19 cellular contexts compared by ENCODE assay signal in genomic region chr20:31551581-31552081, GRCh38. TPM values are rescaled to one million over a fixed set of nuclear protein-coding genes. Genes with fewer than 3 reads are reported as not detected.
A peak's percentile ranks its signal among the peaks of the same experiment; 100 is the strongest.
DNase-seq lines count a peak whose midpoint lies in the region; ATAC-seq, FAIRE-seq and TF ChIP-seq lines count a peak whose summit lies in the region.
"Had no signal": no experiment of that assay in that cellular context is flagged by ENCODE, and none has a peak within 500 bp of the region (broad histone marks: within the 10 kb centered on the region; RNA-seq: fewer than 3 reads in every experiment).

No MANE protein-coding gene starts in this region.

- peaks cover 15% of the 10 kb centered on the region for H3K79me2 ChIP-seq in HepG2 (ENCODE audit: insufficient read depth, low read length)
- peaks cover 19% of the 10 kb centered on the region for H3K79me2 ChIP-seq in Karpas-422 (ENCODE audit: low read length)

- H4K20me1 ChIP-seq in HepG2 (ENCODE audit: insufficient read depth, low read length), result no peaks in the 10 kb centered on the region
- no peaks in the 10 kb centered on the region for H4K20me1 ChIP-seq in Karpas-422 (ENCODE audit: insufficient read depth, low read depth, low read length)

- TF ChIP-seq EP300 in HepG2 (IDR thresholded peaks at IDR 0.05; ENCODE audit: low read depth in 2 of 2, low read length in 2 of 2) (no peak), HepG2 (CRISPR knock-in tag; IDR thresholded peaks at IDR 0.05; ENCODE audit: borderline replicate concordance) (no peak), sigmoid colon (IDR thresholded peaks at IDR 0.05) (no peak)

- CTCF ChIA-PET in HepG2 (lab: Yijun Ruan, JAX; ENCODE audit: low intra/inter-chr PET ratio, low total read pairs), result no interaction called here

- H3K9ac ChIP-seq in HepG2 (ENCODE audit: insufficient read depth, low read depth, low read length) (no peak overlapping the region), Karpas-422 (ENCODE audit: low read length) (no peak overlapping the region)

- H3K4me1 ChIP-seq in HepG2 (ENCODE audit: insufficient read depth, low read length) (peaks cover 24% of the 10 kb centered on the region), thyroid gland (peaks cover 47 to 48% of the 10 kb centered on the region in 2 donors), Karpas-422 (ENCODE audit: low read length) (peaks cover 7% of the 10 kb centered on the region), sigmoid colon (peaks cover 0 to 16% (median 10%) of the 10 kb centered on the region in 4 donors)
- H3K4me1 ChIP-seq: A549 had no signal

- H3K4me2 ChIP-seq in HepG2 (ENCODE audit: low read depth, low read length) (no peak overlapping the region), Karpas-422 (ENCODE audit: low read depth, low read length, poor library complexity, severe bottlenecking) (no peak overlapping the region)
- H3K4me2 ChIP-seq: A549 had no signal

- peaks cover 50% of the 10 kb centered on the region for H3K36me3 Mint-ChIP-seq in activated naive CD8-positive, alpha-beta T cell treated with anti-CD3 and anti-CD28 coated beads, Interleukin-2, amount 50 U/mL, for 24 hours (ENCODE audit: low read depth)
- H3K36me3 Mint-ChIP-seq in activated naive CD8-positive, alpha-beta T cell treated with anti-CD3 and anti-CD28 coated beads for 36 hours, result peaks cover 42% of the 10 kb centered on the region

- no peak for DNase-seq in activated naive CD8-positive, alpha-beta T cell treated with anti-CD3 and anti-CD28 coated beads, Interleukin-2, amount 50 U/mL, for 24 hours
- DNase-seq in activated naive CD8-positive, alpha-beta T cell treated with anti-CD3 and anti-CD28 coated beads for 36 hours, result no peak
- DNase-seq in brain microvascular endothelial cell, result no peak
- no peak for DNase-seq in HepG2 (ENCODE audit: low spot score)
- peak; percentile 83 to 90 for DNase-seq in thyroid gland
- DNase-seq in Karpas-422, result no peak
- no peak for DNase-seq in head of caudate nucleus
- DNase-seq in sigmoid colon, result no peak
- DNase-seq: CD4-positive, CD25-positive, alpha-beta regulatory T cell; dermis blood vessel endothelial cell; EL; esophagus squamous epithelium; NCI-H1092 treated with DMSO at 0.1 percent for 48 hours; NCI-H748 treated with DMSO at 0.1 percent for 48 hours; stimulated activated CD4-positive, alpha-beta T cell treated with anti-CD3 and anti-CD28 coated beads, Interleukin-4, amount 100 ng/mL, for 24 hours had no signal

- H3K9me3 Mint-ChIP-seq in activated naive CD8-positive, alpha-beta T cell treated with anti-CD3 and anti-CD28 coated beads, Interleukin-2, amount 50 U/mL, for 24 hours, result no peaks in the 10 kb centered on the region
- H3K9me3 Mint-ChIP-seq in activated naive CD8-positive, alpha-beta T cell treated with anti-CD3 and anti-CD28 coated beads for 36 hours, result no peaks in the 10 kb centered on the region
- H3K9me3 Mint-ChIP-seq: activated T-helper 2 cell treated with anti-CD3 and anti-CD28 coated beads, Interferon-gamma antibody, Interleukin-2, Interleukin-4, amounts not matched to agents 10 μg/mL and 5 μg/mL and 100 μg/mL, durations not matched to agents 14 hours and 24 hours and 36 hours; CD4-positive, CD25-positive, alpha-beta regulatory T cell had no signal

- WGBS in HepG2 (ENCODE audit: low lambda C conversion rate), result 94% methylated on average over 11 of the region's 11 CpGs
- 36 to 56% methylated on average over 11 of the region's 11 CpGs for WGBS in thyroid gland, 2 donors
- 90 to 91% methylated on average over 11 of the region's 11 CpGs for WGBS in sigmoid colon, 2 donors

- no peak overlapping the region for H3K4me3 Mint-ChIP-seq in activated naive CD8-positive, alpha-beta T cell treated with anti-CD3 and anti-CD28 coated beads, Interleukin-2, amount 50 U/mL, for 24 hours
- H3K4me3 Mint-ChIP-seq in activated naive CD8-positive, alpha-beta T cell treated with anti-CD3 and anti-CD28 coated beads for 36 hours, result no peak overlapping the region

- H3K27ac ChIP-seq in brain microvascular endothelial cell (peak overlapping the region; percentile 13), HepG2 (ENCODE audit: extremely low read length, insufficient read depth, low read length) (no peak overlapping the region), thyroid gland (peak overlapping the region; percentile 87 to 90 (median 89)), Karpas-422 (ENCODE audit: low read length) (no peak overlapping the region), sigmoid colon (no peak overlapping the region)
- H3K27ac ChIP-seq: A549, ovary had no signal

- no TSS peak for BruUV-seq in HepG2 (replicated peaks; lab: Mats Ljungman, UMichigan)

- no peaks in the 10 kb centered on the region for H3K9me2 ChIP-seq in Karpas-422 (replicated peaks; ENCODE audit: insufficient read depth, low read length)

- TF ChIP-seq CTCF in brain microvascular endothelial cell (IDR thresholded peaks at IDR 0.05; ENCODE audit: low read depth, low read length, missing control alignments) (no peak), HepG2 (CRISPR knock-in tag; IDR thresholded peaks at IDR 0.05) (no peak), thyroid gland (IDR thresholded peaks at IDR 0.05) (no peak), sigmoid colon (IDR thresholded peaks at IDR 0.05) (no peak)

- peaks cover 22% of the 10 kb centered on the region for H3K4me1 Mint-ChIP-seq in activated naive CD8-positive, alpha-beta T cell treated with anti-CD3 and anti-CD28 coated beads, Interleukin-2, amount 50 U/mL, for 24 hours
- peaks cover 8% of the 10 kb centered on the region for H3K4me1 Mint-ChIP-seq in activated naive CD8-positive, alpha-beta T cell treated with anti-CD3 and anti-CD28 coated beads for 36 hours

- H3K9me3 ChIP-seq in HepG2 (ENCODE audit: low read length), result no peaks in the 10 kb centered on the region
- H3K9me3 ChIP-seq in thyroid gland, result no peaks in the 10 kb centered on the region
- H3K9me3 ChIP-seq in Karpas-422 (ENCODE audit: low read length), result no peaks in the 10 kb centered on the region
- H3K9me3 ChIP-seq in sigmoid colon, result no peaks in the 10 kb centered on the region
- H3K9me3 ChIP-seq: A549, esophagus squamous epithelium, ovary had no signal

- in situ Hi-C loops in brain microvascular endothelial cell (cut with HindIII; ENCODE audit: low pct_ligation_motif_present, low sequenced_read_pairs), result no loop called here
- in situ Hi-C loops in HepG2 (cut with HindIII; ENCODE audit: extremely low pct_ligation_motif_present, low pct_unique_long_range_greater_than_20kb), result no loop called here

- H2AFZ ChIP-seq in HepG2 (ENCODE audit: low read length) (no peak overlapping the region), Karpas-422 (ENCODE audit: low read length) (no peak overlapping the region)

- TF ChIP-seq POLR2A in HepG2 (IDR thresholded peaks at IDR 0.05; ENCODE audit: insufficient read depth in 1 of 2, low read depth in 2 of 2, low read length in 2 of 2) (peak in 1 of 2 experiments; percentile 42; a peak in 1 of 4 replicates), thyroid gland (IDR thresholded peaks at IDR 0.05) (peak in 1 of 2 donors; percentile 31), sigmoid colon (IDR thresholded peaks at IDR 0.05) (no peak)

- peak overlapping the region; percentile 27 for H3K27ac Mint-ChIP-seq in activated naive CD8-positive, alpha-beta T cell treated with anti-CD3 and anti-CD28 coated beads, Interleukin-2, amount 50 U/mL, for 24 hours
- no peak overlapping the region for H3K27ac Mint-ChIP-seq in activated naive CD8-positive, alpha-beta T cell treated with anti-CD3 and anti-CD28 coated beads for 36 hours
- H3K27ac Mint-ChIP-seq: activated T-helper 2 cell treated with anti-CD3 and anti-CD28 coated beads, Interferon-gamma antibody, Interleukin-2, Interleukin-4, amounts not matched to agents 10 μg/mL and 5 μg/mL and 100 μg/mL, durations not matched to agents 14 hours and 24 hours and 36 hours had no signal

- no peak overlapping the region for H3K4me3 ChIP-seq in brain microvascular endothelial cell (ENCODE audit: low read depth, low read length)
- no peak overlapping the region for H3K4me3 ChIP-seq in HepG2 (replicated peaks in 1 of 3; ENCODE audit: insufficient read depth in 1 of 3, low read depth in 2 of 3, low read length in 3 of 3)
- H3K4me3 ChIP-seq in thyroid gland (replicated peaks in 1 of 3), result no peak overlapping the region
- H3K4me3 ChIP-seq in Karpas-422 (ENCODE audit: low read length), result no peak overlapping the region
- H3K4me3 ChIP-seq in sigmoid colon, result no peak overlapping the region
- H3K4me3 ChIP-seq: A549, esophagus squamous epithelium, K562, ovary had no signal

- no peak for TF ChIP-seq RAD21 in HepG2 (CRISPR knock-in tag; IDR thresholded peaks at IDR 0.05)

- intact Hi-C loops in HepG2 (cut with micrococcal nuclease; ENCODE audit: unreplicated experiment) (no loop called here), thyroid gland (cut with DNase I) (no loop called here), head of caudate nucleus (cut with DNase I) (no loop called here), sigmoid colon (cut with DNase I) (no loop called here)

- no peak for FAIRE-seq in HepG2 (lab: Jason Lieb, UNC)
- FAIRE-seq: A549, K562 had no signal

- peaks cover 76% of the 10 kb centered on the region for H3K36me3 ChIP-seq in brain microvascular endothelial cell (replicated peaks)
- H3K36me3 ChIP-seq in HepG2 (replicated peaks in 1 of 2; ENCODE audit: control insufficient read depth in 1 of 2, insufficient read depth in 2 of 2, low read length in 2 of 2), result peaks cover 52 to 79% of the 10 kb centered on the region in 2 experiments
- peaks cover 8 to 26% of the 10 kb centered on the region in 2 donors for H3K36me3 ChIP-seq in thyroid gland
- H3K36me3 ChIP-seq in Karpas-422 (ENCODE audit: insufficient read depth, low read length), result peaks cover 43% of the 10 kb centered on the region
- peaks cover 8 to 85% (median 40%) of the 10 kb centered on the region in 4 donors for H3K36me3 ChIP-seq in sigmoid colon
- H3K36me3 ChIP-seq: ovary had no signal

- POLR2A ChIA-PET in HepG2 (lab: Yijun Ruan, JAX), result interaction anchor here (1.0 to 7.1 kb wide), 5 partner anchors 8 to 60 kb away, joined by 3 to 92 read pairs (median 4); no protein-coding TSS in a partner anchor

- ATAC-seq in activated naive CD8-positive, alpha-beta T cell treated with anti-CD3 and anti-CD28 coated beads, Interleukin-2, amount 50 U/mL, for 24 hours, result no peak
- ATAC-seq in HepG2, result no peak
- ATAC-seq: A549, K562 had no signal

- H3K27me3 ChIP-seq in brain microvascular endothelial cell (replicated peaks) (no peaks in the 10 kb centered on the region), HepG2 (ENCODE audit: control insufficient read depth in 1 of 2, insufficient read depth in 2 of 2, low read length in 2 of 2) (no peaks in the 10 kb centered on the region), thyroid gland (no peaks in the 10 kb centered on the region), Karpas-422 (ENCODE audit: low read length) (no peaks in the 10 kb centered on the region), sigmoid colon (no peaks in the 10 kb centered on the region)
- H3K27me3 ChIP-seq: esophagus squamous epithelium, ovary had no signal

- no peaks in the 10 kb centered on the region for H3K27me3 Mint-ChIP-seq in activated naive CD8-positive, alpha-beta T cell treated with anti-CD3 and anti-CD28 coated beads, Interleukin-2, amount 50 U/mL, for 24 hours
- H3K27me3 Mint-ChIP-seq in activated naive CD8-positive, alpha-beta T cell treated with anti-CD3 and anti-CD28 coated beads for 36 hours, result no peaks in the 10 kb centered on the region
- H3K27me3 Mint-ChIP-seq: CD4-positive, CD25-positive, alpha-beta regulatory T cell had no signal

RNA-seq across cellular contexts. Expression of gene HM13, which starts 37.4 kb away (rescaled TPM):
- 100 to 1,000 TPM; 137 to 142 TPM for total RNA-seq in activated naive CD8-positive, alpha-beta T cell treated with anti-CD3 and anti-CD28 coated beads for 36 hours
- 68.4 and 118 TPM in 2 replicates for total RNA-seq in HepG2 (2016; rRNA removed; fragmentation: Illumina TruSeq; extraction: Trizol)
- total RNA-seq in HepG2 (2016; cell fraction: cytosol; rRNA removed; fragmentation: Illumina TruSeq; extraction: Trizol; ENCODE audit: low read depth), result 46.8 and 55.9 TPM in 2 replicates
- 71.4 and 118 TPM in 2 replicates for total RNA-seq in HepG2 (2016; cell fraction: insoluble cytoplasmic fraction; rRNA removed; fragmentation: Illumina TruSeq; extraction: Trizol)
- total RNA-seq in HepG2 (2016; cell fraction: membrane; rRNA removed; fragmentation: Illumina TruSeq; extraction: Trizol), result 73.9 and 80.7 TPM in 2 replicates
- total RNA-seq in HepG2 (2016; cell fraction: nucleus; rRNA removed; fragmentation: Illumina TruSeq; extraction: Trizol), result 165 and 184 TPM in 2 replicates
- polyA plus RNA-seq in HepG2 (2011; rRNA removed), result 243 and 287 TPM in 2 replicates
- polyA plus RNA-seq in HepG2 (2011; cell fraction: cytosol; rRNA removed), result 198 and 200 TPM in 2 replicates
- polyA plus RNA-seq in HepG2 (2011; cell fraction: nucleus; rRNA removed), result 203 and 206 TPM in 2 replicates
- polyA plus RNA-seq in HepG2 (2012), result 156 and 233 TPM in 2 replicates
- 90.6 and 110 TPM in 2 replicates for polyA plus RNA-seq in HepG2 (2016; cell fraction: cytosol; fragmentation: Illumina TruSeq; extraction: Trizol; ENCODE audit: low read depth)
- polyA plus RNA-seq in HepG2 (2016; cell fraction: insoluble cytoplasmic fraction; fragmentation: Illumina TruSeq; extraction: Trizol; ENCODE audit: low read depth), result 129 and 148 TPM in 2 replicates
- polyA plus RNA-seq in HepG2 (2016; cell fraction: membrane; fragmentation: Illumina TruSeq; extraction: Trizol; ENCODE audit: low read depth), result 108 and 120 TPM in 2 replicates
- 374 and 382 TPM in 2 replicates for polyA plus RNA-seq in HepG2 (2016; cell fraction: nucleus; fragmentation: Illumina TruSeq; extraction: Trizol; ENCODE audit: insufficient read depth, low read depth)
- 365 and 413 TPM in 2 replicates for polyA minus RNA-seq in HepG2 (2011; rRNA and poly(A)+ RNA removed; ENCODE audit: low replicate concordance)
- polyA minus RNA-seq in HepG2 (2011; cell fraction: cytosol; rRNA and poly(A)+ RNA removed), result 123 and 142 TPM in 2 replicates
- polyA minus RNA-seq in HepG2 (2011; cell fraction: nucleus; rRNA and poly(A)+ RNA removed), result 195 and 210 TPM in 2 replicates
- total RNA-seq in thyroid gland, result 100 to 1,000 TPM in 2 of 4 donors, 10 to 100 TPM in 2; 82.8 to 136 (median 111) TPM
- total RNA-seq in Karpas-422 (2014; rRNA removed; shearing (Covaris generic); ENCODE audit: low replicate concordance), result 54.4 and 69.6 TPM in 2 replicates
- total RNA-seq in sigmoid colon, result 10 to 100 TPM; 34.8 to 64.3 (median 38.4) TPM
- 100 to 1,000 TPM in 2 of 3 donors, 10 to 100 TPM in 1; 62.5 to 304 (median 188) TPM for polyA plus RNA-seq in sigmoid colon

RNA-seq across cellular contexts. Expression of gene ID1, which starts 53.5 kb away (rescaled TPM):
- total RNA-seq in activated naive CD8-positive, alpha-beta T cell treated with anti-CD3 and anti-CD28 coated beads for 36 hours, result under 1 TPM; 0.36 to 0.37 TPM
- 315 and 419 TPM in 2 replicates for total RNA-seq in HepG2 (2016; rRNA removed; fragmentation: Illumina TruSeq; extraction: Trizol)
- total RNA-seq in HepG2 (2016; cell fraction: cytosol; rRNA removed; fragmentation: Illumina TruSeq; extraction: Trizol; ENCODE audit: low read depth), result 421 and 422 TPM in 2 replicates
- 297 and 421 TPM in 2 replicates for total RNA-seq in HepG2 (2016; cell fraction: insoluble cytoplasmic fraction; rRNA removed; fragmentation: Illumina TruSeq; extraction: Trizol)
- 329 and 339 TPM in 2 replicates for total RNA-seq in HepG2 (2016; cell fraction: membrane; rRNA removed; fragmentation: Illumina TruSeq; extraction: Trizol)
- total RNA-seq in HepG2 (2016; cell fraction: nucleus; rRNA removed; fragmentation: Illumina TruSeq; extraction: Trizol), result 273 and 295 TPM in 2 replicates
- 258 and 320 TPM in 2 replicates for polyA plus RNA-seq in HepG2 (2011; rRNA removed)
- polyA plus RNA-seq in HepG2 (2011; cell fraction: cytosol; rRNA removed), result 494 and 1,223 TPM in 2 replicates
- polyA plus RNA-seq in HepG2 (2011; cell fraction: nucleus; rRNA removed), result 541 and 1,398 TPM in 2 replicates
- polyA plus RNA-seq in HepG2 (2012), result 119 and 147 TPM in 2 replicates
- polyA plus RNA-seq in HepG2 (2016; cell fraction: cytosol; fragmentation: Illumina TruSeq; extraction: Trizol; ENCODE audit: low read depth), result 99.0 and 102 TPM in 2 replicates
- 273 and 282 TPM in 2 replicates for polyA plus RNA-seq in HepG2 (2016; cell fraction: insoluble cytoplasmic fraction; fragmentation: Illumina TruSeq; extraction: Trizol; ENCODE audit: low read depth)
- 104 TPM in 2 replicates for polyA plus RNA-seq in HepG2 (2016; cell fraction: membrane; fragmentation: Illumina TruSeq; extraction: Trizol; ENCODE audit: low read depth)
- 496 and 499 TPM in 2 replicates for polyA plus RNA-seq in HepG2 (2016; cell fraction: nucleus; fragmentation: Illumina TruSeq; extraction: Trizol; ENCODE audit: insufficient read depth, low read depth)
- 259 and 709 TPM in 2 replicates for polyA minus RNA-seq in HepG2 (2011; rRNA and poly(A)+ RNA removed; ENCODE audit: low replicate concordance)
- polyA minus RNA-seq in HepG2 (2011; cell fraction: cytosol; rRNA and poly(A)+ RNA removed), result 242 and 434 TPM in 2 replicates
- 194 and 456 TPM in 2 replicates for polyA minus RNA-seq in HepG2 (2011; cell fraction: nucleus; rRNA and poly(A)+ RNA removed)
- total RNA-seq in thyroid gland, result 1,000 to 10,000 TPM; 1,083 to 1,350 (median 1,205) TPM
- 5.0 TPM in 1 of 2 replicates, not detected in the other for total RNA-seq in Karpas-422 (2014; rRNA removed; shearing (Covaris generic); ENCODE audit: low replicate concordance)
- total RNA-seq in sigmoid colon, result 100 to 1,000 TPM; 111 to 230 (median 147) TPM
- 100 to 1,000 TPM; 329 to 368 (median 342) TPM for polyA plus RNA-seq in sigmoid colon

Comparison
In these comparisons a context has a peak if more than half of its experiments do, and no peak if none do; other contexts are left out.
1. DNase-seq: peak in thyroid gland (2 of 2); none in activated naive CD8-positive, alpha-beta T cell treated with anti-CD3 and anti-CD28 coated beads, Interleukin-2, amount 50 U/mL, for 24 hours (single experiment), activated naive CD8-positive, alpha-beta T cell treated with anti-CD3 and anti-CD28 coated beads for 36 hours (single experiment), brain microvascular endothelial cell (single experiment), HepG2 (single experiment), Karpas-422 (single experiment), head of caudate nucleus (0 of 42) and sigmoid colon (single experiment).
2. H3K27ac ChIP-seq: peak in brain microvascular endothelial cell (single experiment) and thyroid gland (3 of 3); none in HepG2 (single experiment), Karpas-422 (single experiment) and sigmoid colon (0 of 4).
3. RNA of gene ID1, which starts 53.5 kb away (total RNA-seq): 1,083 to 1,350 TPM in thyroid gland, 273 to 422 TPM in HepG2 and 111 to 230 TPM in sigmoid colon; 5.0 TPM in Karpas-422 and 0.36 to 0.37 TPM in activated naive CD8-positive, alpha-beta T cell treated with anti-CD3 and anti-CD28 coated beads for 36 hours; every median in the first group is over 10 times any median in the second.